1 cellular context compared by ENCODE assay signal in the genomic region with DNA sequence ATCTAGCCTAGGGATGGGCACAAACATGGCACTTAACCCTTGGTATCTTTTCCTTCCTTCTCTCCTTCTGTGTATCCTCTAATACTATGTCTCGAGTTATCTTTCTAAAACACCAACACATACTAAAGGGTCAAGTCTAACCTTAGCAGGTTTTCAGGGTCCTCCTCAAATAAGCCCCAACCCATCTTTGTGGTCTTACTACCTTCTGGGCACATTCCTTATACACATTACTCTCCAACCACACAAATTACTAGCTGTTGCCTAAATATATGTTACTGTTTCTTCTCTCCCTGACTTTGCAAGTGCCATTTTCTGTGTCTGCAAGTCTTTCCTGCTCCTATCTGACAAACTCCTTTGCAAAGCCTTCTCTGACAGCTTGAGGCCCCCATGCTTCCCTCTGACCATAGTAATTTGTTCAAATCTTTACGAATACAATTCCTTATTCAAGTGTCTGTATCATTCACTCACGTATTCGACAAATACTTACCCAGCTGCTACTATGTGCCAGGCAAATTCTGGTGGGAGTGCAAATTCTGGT.
TF ChIP-seq lines count a peak whose summit lies in the region.

No MANE protein-coding gene starts in this region.

TF ChIP-seq in IMR-90, 13 proteins besides CTCF, POLR2A, EP300 and RAD21:
- no peak for TF ChIP-seq BHLHE40 (IDR thresholded peaks at IDR 0.05; ENCODE audit: low read depth, low read length)
- no peak for TF ChIP-seq MAFK (IDR thresholded peaks at IDR 0.05; ENCODE audit: low read depth, low read length)
- no peak for TF ChIP-seq RFX5 (IDR thresholded peaks at IDR 0.05; ENCODE audit: low read depth, low read length)
- no peak for TF ChIP-seq MAZ (IDR thresholded peaks at IDR 0.05; ENCODE audit: borderline replicate concordance, low read depth, low read length)
- TF ChIP-seq, protein P1, sequence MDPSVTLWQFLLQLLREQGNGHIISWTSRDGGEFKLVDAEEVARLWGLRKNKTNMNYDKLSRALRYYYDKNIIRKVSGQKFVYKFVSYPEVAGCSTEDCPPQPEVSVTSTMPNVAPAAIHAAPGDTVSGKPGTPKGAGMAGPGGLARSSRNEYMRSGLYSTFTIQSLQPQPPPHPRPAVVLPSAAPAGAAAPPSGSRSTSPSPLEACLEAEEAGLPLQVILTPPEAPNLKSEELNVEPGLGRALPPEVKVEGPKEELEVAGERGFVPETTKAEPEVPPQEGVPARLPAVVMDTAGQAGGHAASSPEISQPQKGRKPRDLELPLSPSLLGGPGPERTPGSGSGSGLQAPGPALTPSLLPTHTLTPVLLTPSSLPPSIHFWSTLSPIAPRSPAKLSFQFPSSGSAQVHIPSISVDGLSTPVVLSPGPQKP (IDR thresholded peaks at IDR 0.05; ENCODE audit: borderline replicate concordance, low read depth, low read length), result no peak
- TF ChIP-seq NFE2L2 (IDR thresholded peaks at IDR 0.05; ENCODE audit: low read depth, low read length), result no peak
- no peak for TF ChIP-seq RCOR1 (IDR thresholded peaks at IDR 0.05; ENCODE audit: insufficient replicate concordance, low read length)
- TF ChIP-seq FOS (IDR thresholded peaks at IDR 0.05; ENCODE audit: low read depth, low read length), result no peak
- TF ChIP-seq USF2 (IDR thresholded peaks at IDR 0.05; ENCODE audit: low read depth, low read length), result no peak
- no peak for TF ChIP-seq CEBPB (IDR thresholded peaks at IDR 0.05; ENCODE audit: low read depth, low read length)
